ENCODE assay signal across 9 cellular contexts in genomic region chr10:30422981-30423654, GRCh38. TPM values are rescaled to one million over a fixed set of nuclear protein-coding genes. Genes with fewer than 3 reads are reported as not detected.
A peak's percentile ranks its signal among the peaks of the same experiment; 100 is the strongest.
DNase-seq lines count a peak whose midpoint lies in the region; ATAC-seq, FAIRE-seq and TF ChIP-seq lines count a peak whose summit lies in the region.
"Had no signal": no experiment of that assay in that cellular context is flagged by ENCODE, and none has a peak within 500 bp of the region (broad histone marks: within the 10 kb centered on the region; RNA-seq: fewer than 3 reads in every experiment).

No MANE protein-coding gene starts in this region.

- CTCF ChIA-PET in K562 (lab: Yijun Ruan, JAX; ENCODE audit: low intra/inter-chr PET ratio), result no interaction called here

- no peaks in the 10 kb centered on the region for H4K20me1 ChIP-seq in K562 (replicated peaks; ENCODE audit: control insufficient read depth, insufficient read depth, low read length)

- no peaks in the 10 kb centered on the region for H3K9me1 ChIP-seq in K562 (ENCODE audit: control insufficient read depth, insufficient read depth, low read length)

- peaks cover 2% of the 10 kb centered on the region for H3K36me3 Mint-ChIP-seq in activated naive CD8-positive, alpha-beta T cell treated with anti-CD3 and anti-CD28 coated beads, Interleukin-2, amount 50 U/mL, for 24 hours (ENCODE audit: low read depth)
- no peaks in the 10 kb centered on the region for H3K36me3 Mint-ChIP-seq in activated naive CD8-positive, alpha-beta T cell treated with anti-CD3 and anti-CD28 coated beads for 36 hours

- H3K9me3 ChIP-seq in K562 (replicated peaks; ENCODE audit: control insufficient read depth, insufficient read depth, low read depth, low read length), result no peaks in the 10 kb centered on the region

- H3K4me3 ChIP-seq in K562 (no peak overlapping the region), urinary bladder (ENCODE audit: low read depth, low read length) (no peak overlapping the region)

- H3K27ac ChIP-seq in K562 (ENCODE audit: extremely low read depth, low read depth, low read length), result no peak overlapping the region
- H3K27ac ChIP-seq in urinary bladder (ENCODE audit: low read depth), result peak overlapping the region; percentile 14
- H3K27ac ChIP-seq: C4-2B had no signal

- TF ChIP-seq EP300 in K562 (IDR thresholded peaks at IDR 0.05; ENCODE audit: low read length), result no peak

- H3K79me2 ChIP-seq in K562 (ENCODE audit: control insufficient read depth, insufficient read depth, low read length), result no peaks in the 10 kb centered on the region

- H2AFZ ChIP-seq in K562 (ENCODE audit: low read depth, low read length), result peak overlapping the region; percentile 89

- no peaks in the 10 kb centered on the region for H3K27me3 ChIP-seq in K562 (ENCODE audit: control insufficient read depth in 2 of 2, insufficient read depth in 2 of 2, low read length in 2 of 2)

- no peaks in the 10 kb centered on the region for H3K27me3 Mint-ChIP-seq in activated naive CD8-positive, alpha-beta T cell treated with anti-CD3 and anti-CD28 coated beads, Interleukin-2, amount 50 U/mL, for 24 hours
- H3K27me3 Mint-ChIP-seq in activated naive CD8-positive, alpha-beta T cell treated with anti-CD3 and anti-CD28 coated beads for 36 hours, result no peaks in the 10 kb centered on the region

- in situ Hi-C loops in K562 (cut with MboI), result no loop called here

- H3K27ac Mint-ChIP-seq in activated naive CD8-positive, alpha-beta T cell treated with anti-CD3 and anti-CD28 coated beads, Interleukin-2, amount 50 U/mL, for 24 hours, result peak overlapping the region; percentile 62
- no peak overlapping the region for H3K27ac Mint-ChIP-seq in activated naive CD8-positive, alpha-beta T cell treated with anti-CD3 and anti-CD28 coated beads for 36 hours

- BruUV-seq in K562 (replicated peaks; lab: Mats Ljungman, UMichigan), result no TSS peak

- no peak overlapping the region for H3K4me3 Mint-ChIP-seq in activated naive CD8-positive, alpha-beta T cell treated with anti-CD3 and anti-CD28 coated beads, Interleukin-2, amount 50 U/mL, for 24 hours
- H3K4me3 Mint-ChIP-seq in activated naive CD8-positive, alpha-beta T cell treated with anti-CD3 and anti-CD28 coated beads for 36 hours, result no peak overlapping the region

- H3K4me1 ChIP-seq in K562 (replicated peaks in 1 of 2; ENCODE audit: control insufficient read depth in 2 of 2, insufficient read depth in 2 of 2, low read length in 2 of 2), result peaks cover 14 to 42% of the 10 kb centered on the region in 2 experiments
- H3K4me1 ChIP-seq in urinary bladder (ENCODE audit: insufficient read depth), result no peaks in the 10 kb centered on the region

- TF ChIP-seq RAD21 in K562 (CRISPR knock-in tag; conservative IDR thresholded peaks at IDR 0.05 in 1 of 2, IDR thresholded peaks at IDR 0.05 in 1 of 2), result no peak

- peak overlapping the region; percentile 6; the same call in 1 of the 2 replicates for H3K4me2 ChIP-seq in K562 (ENCODE audit: insufficient read depth, low read length)

- POLR2A ChIA-PET in K562 (lab: Yijun Ruan, JAX), result interaction anchor here (0.9 to 4.4 kb wide), 3 partner anchors 11 to 129 kb away, joined by 4 to 19 read pairs (median 5); partner anchors contain the start of gene MAP3K8

- no peaks in the 10 kb centered on the region for H3K9me3 Mint-ChIP-seq in activated naive CD8-positive, alpha-beta T cell treated with anti-CD3 and anti-CD28 coated beads, Interleukin-2, amount 50 U/mL, for 24 hours
- no peaks in the 10 kb centered on the region for H3K9me3 Mint-ChIP-seq in activated naive CD8-positive, alpha-beta T cell treated with anti-CD3 and anti-CD28 coated beads for 36 hours

- TF ChIP-seq POLR2A in K562 (conservative IDR thresholded peaks at IDR 0.05), result no peak

- no peaks in the 10 kb centered on the region for H3K36me3 ChIP-seq in K562 (ENCODE audit: control insufficient read depth, insufficient read depth, low read length)
- no peaks in the 10 kb centered on the region for H3K36me3 ChIP-seq in urinary bladder (ENCODE audit: insufficient read depth)

- H3K9ac ChIP-seq in K562 (ENCODE audit: insufficient read depth in 1 of 2, low read depth in 2 of 2, low read length in 2 of 2), result peak overlapping the region in 1 of 2 experiments; percentile 70; a peak in 1 of 4 replicates

- no peak for ATAC-seq in activated naive CD8-positive, alpha-beta T cell treated with anti-CD3 and anti-CD28 coated beads, Interleukin-2, amount 50 U/mL, for 24 hours
- ATAC-seq in K562, result no peak; the same call in 2 of the 3 replicates
- ATAC-seq in left colon, result peak; percentile 59
- no peak for ATAC-seq in GM21360 (IDR thresholded peaks at IDR 0.05; ENCODE audit: unreplicated experiment)

- DNase-seq in activated naive CD8-positive, alpha-beta T cell treated with anti-CD3 and anti-CD28 coated beads, Interleukin-2, amount 50 U/mL, for 24 hours, result no peak
- no peak for DNase-seq in activated naive CD8-positive, alpha-beta T cell treated with anti-CD3 and anti-CD28 coated beads for 36 hours
- no peak for DNase-seq in K562 (ENCODE audit: extremely low read depth in 1 of 4, low spot score in 3 of 4)
- DNase-seq in left colon, result peak; percentile 49 to 57
- no peak for DNase-seq in pons (ENCODE audit: low spot score)
- no peak for DNase-seq in DMS79 (lab: John Stamatoyannopoulos, UW)

- 36% methylated on average over 6 of the region's 8 CpGs for WGBS in K562 (ENCODE audit: insufficient coverage, low coverage, missing lambda C conversion rate)
- 31% methylated on average over 8 of the region's 8 CpGs for WGBS in urinary bladder

- peaks cover 55% of the 10 kb centered on the region for H3K4me1 Mint-ChIP-seq in activated naive CD8-positive, alpha-beta T cell treated with anti-CD3 and anti-CD28 coated beads, Interleukin-2, amount 50 U/mL, for 24 hours
- H3K4me1 Mint-ChIP-seq in activated naive CD8-positive, alpha-beta T cell treated with anti-CD3 and anti-CD28 coated beads for 36 hours, result peaks cover 43% of the 10 kb centered on the region

- TF ChIP-seq CTCF in K562 (IDR thresholded peaks at IDR 0.05 in 2 of 3, conservative IDR thresholded peaks at IDR 0.05 in 1 of 3; ENCODE audit: insufficient read depth in 2 of 3, low read depth in 1 of 3, low read length in 3 of 3), result no peak

- intact Hi-C loops in K562 (cut with micrococcal nuclease), result no loop called here
- intact Hi-C loops in left colon (cut with DNase I, micrococcal nuclease), result no loop called here

- no peak for FAIRE-seq in K562 (lab: Jason Lieb, UNC)

TF ChIP-seq in K562, 482 proteins besides CTCF, POLR2A, EP300 and RAD21 (continues in another document):
- TF ChIP-seq RCOR1 (IDR thresholded peaks at IDR 0.05; ENCODE audit: borderline replicate concordance in 1 of 2, low read depth in 2 of 2, low read length in 2 of 2) (no peak), HIVEP1 (CRISPR knock-in tag; IDR thresholded peaks at IDR 0.05) (no peak), BRCA1 (IDR thresholded peaks at IDR 0.05) (no peak), BRCA1 (CRISPR knock-in tag; IDR thresholded peaks at IDR 0.05) (no peak)
- TF ChIP-seq, protein P1, sequence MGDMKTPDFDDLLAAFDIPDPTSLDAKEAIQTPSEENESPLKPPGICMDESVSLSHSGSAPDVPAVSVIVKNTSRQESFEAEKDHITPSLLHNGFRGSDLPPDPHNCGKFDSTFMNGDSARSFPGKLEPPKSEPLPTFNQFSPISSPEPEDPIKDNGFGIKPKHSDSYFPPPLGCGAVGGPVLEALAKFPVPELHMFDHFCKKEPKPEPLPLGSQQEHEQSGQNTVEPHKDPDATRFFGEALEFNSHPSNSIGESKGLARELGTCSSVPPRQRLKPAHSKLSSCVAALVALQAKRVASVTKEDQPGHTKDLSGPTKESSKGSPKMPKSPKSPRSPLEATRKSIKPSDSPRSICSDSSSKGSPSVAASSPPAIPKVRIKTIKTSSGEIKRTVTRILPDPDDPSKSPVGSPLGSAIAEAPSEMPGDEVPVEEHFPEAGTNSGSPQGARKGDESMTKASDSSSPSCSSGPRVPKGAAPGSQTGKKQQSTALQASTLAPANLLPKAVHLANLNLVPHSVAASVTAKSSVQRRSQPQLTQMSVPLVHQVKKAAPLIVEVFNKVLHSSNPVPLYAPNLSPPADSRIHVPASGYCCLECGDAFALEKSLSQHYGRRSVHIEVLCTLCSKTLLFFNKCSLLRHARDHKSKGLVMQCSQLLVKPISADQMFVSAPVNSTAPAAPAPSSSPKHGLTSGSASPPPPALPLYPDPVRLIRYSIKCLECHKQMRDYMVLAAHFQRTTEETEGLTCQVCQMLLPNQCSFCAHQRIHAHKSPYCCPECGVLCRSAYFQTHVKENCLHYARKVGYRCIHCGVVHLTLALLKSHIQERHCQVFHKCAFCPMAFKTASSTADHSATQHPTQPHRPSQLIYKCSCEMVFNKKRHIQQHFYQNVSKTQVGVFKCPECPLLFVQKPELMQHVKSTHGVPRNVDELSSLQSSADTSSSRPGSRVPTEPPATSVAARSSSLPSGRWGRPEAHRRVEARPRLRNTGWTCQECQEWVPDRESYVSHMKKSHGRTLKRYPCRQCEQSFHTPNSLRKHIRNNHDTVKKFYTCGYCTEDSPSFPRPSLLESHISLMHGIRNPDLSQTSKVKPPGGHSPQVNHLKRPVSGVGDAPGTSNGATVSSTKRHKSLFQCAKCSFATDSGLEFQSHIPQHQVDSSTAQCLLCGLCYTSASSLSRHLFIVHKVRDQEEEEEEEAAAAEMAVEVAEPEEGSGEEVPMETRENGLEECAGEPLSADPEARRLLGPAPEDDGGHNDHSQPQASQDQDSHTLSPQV (IDR thresholded peaks at IDR 0.05), result 0 out of 2 replicates have a peak, but pooled peaks have one; percentile 4

RNA-seq across cellular contexts. Expression of gene MAP3K8, which starts 10.9 kb away (rescaled TPM):
- 10 to 100 TPM; 18.0 to 18.5 TPM for total RNA-seq in activated naive CD8-positive, alpha-beta T cell treated with anti-CD3 and anti-CD28 coated beads for 36 hours
- 21.7 and 52.3 TPM in 2 replicates for total RNA-seq in K562 (2011; cell fraction: chromatin; rRNA removed; ENCODE audit: low replicate concordance)
- 13.8 and 18.8 TPM in 2 replicates for total RNA-seq in K562 (2011; cell fraction: nucleolus; rRNA removed)
- 19.1 and 23.8 TPM in 2 replicates for total RNA-seq in K562 (2011; cell fraction: nucleoplasm; rRNA removed)
- total RNA-seq in K562 (2014; rRNA removed) (6.9 and 10.0 TPM in 2 replicates), K562 (2014; rRNA removed; fragmentation: Illumina TruSeq; extraction: Trizol) (13.5 and 13.6 TPM in 2 replicates), K562 (2015; rRNA removed; fragmentation: Illumina TruSeq; extraction: Trizol) (8.4 and 9.8 TPM in 2 replicates), K562 (2021) (14.1 and 15.7 TPM in 2 replicates), left colon (10 to 100 TPM; 11.6 to 14.0 TPM), urinary bladder (16.5 TPM)
- polyA plus RNA-seq in K562 (2011; rRNA removed) (23.6 and 26.3 TPM in 2 replicates), K562 (2014; fragmentation: Illumina TruSeq; extraction: Trizol) (11.5 and 12.0 TPM in 2 replicates), K562 (2014; fragmentation: Nextera tagmentation; extraction: Ambion mirVana) (10 to 100 TPM; 14.0 to 16.4 TPM), K562 (2014; rRNA removed) (12.9 and 14.7 TPM in 2 replicates), urinary bladder (19.6 TPM)
- 6.3 and 13.7 TPM in 2 replicates for polyA plus RNA-seq in K562 (2011; cell fraction: cytosol; rRNA removed)
- 15.7 and 29.1 TPM in 2 replicates for polyA plus RNA-seq in K562 (2011; cell fraction: nucleus; rRNA removed)
- polyA plus RNA-seq in K562 (2012), result 11.4 and 15.1 TPM in 2 replicates
- 14.3 and 25.8 TPM in 2 replicates for polyA minus RNA-seq in K562 (2011; rRNA and poly(A)+ RNA removed)
- 2.7 and 7.8 TPM in 2 replicates for polyA minus RNA-seq in K562 (2011; cell fraction: cytosol; rRNA and poly(A)+ RNA removed)
- 7.5 and 22.9 TPM in 2 replicates for polyA minus RNA-seq in K562 (2011; cell fraction: nucleus; rRNA and poly(A)+ RNA removed)

Comparison
In these comparisons a context has a peak if more than half of its experiments do, and no peak if none do; other contexts are left out.
1. DNase-seq: peak in left colon (2 of 2); none in activated naive CD8-positive, alpha-beta T cell treated with anti-CD3 and anti-CD28 coated beads, Interleukin-2, amount 50 U/mL, for 24 hours (single experiment), activated naive CD8-positive, alpha-beta T cell treated with anti-CD3 and anti-CD28 coated beads for 36 hours (single experiment), K562 (0 of 4), pons (single experiment) and DMS79 (single experiment).